ENCODE assay signal across 8 cellular contexts in the genomic region with DNA sequence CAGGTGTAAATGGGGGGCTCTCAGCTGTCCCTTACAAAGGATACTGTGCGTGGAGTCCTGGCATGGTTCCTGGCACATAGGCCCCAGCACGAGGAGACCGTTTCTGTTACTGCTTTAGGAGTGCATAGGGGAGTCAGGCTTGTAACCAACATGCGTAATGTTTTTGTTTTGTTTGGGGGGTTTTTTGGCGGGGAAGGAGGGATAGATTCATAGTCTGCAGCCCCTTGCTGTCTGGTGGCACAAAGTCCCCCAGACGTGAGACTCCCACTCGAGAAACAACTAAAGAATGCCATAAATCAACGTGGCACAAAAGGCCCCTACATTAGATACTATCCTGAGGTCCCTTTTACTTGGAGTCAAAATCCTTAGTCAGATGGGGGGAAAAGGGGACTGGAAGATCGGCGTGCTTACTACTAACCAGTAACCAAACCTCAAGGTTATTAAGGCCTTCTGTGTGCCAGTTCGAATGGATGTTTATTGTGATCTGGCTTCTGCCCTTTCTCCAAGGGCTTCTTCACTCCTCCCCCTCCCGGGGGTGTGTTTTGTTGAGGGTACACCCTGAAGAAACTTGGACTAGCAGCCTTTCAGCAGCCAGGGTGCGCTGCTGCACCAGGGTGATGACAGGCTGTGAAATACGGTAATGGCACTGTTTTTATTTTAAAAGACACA. TPM values are rescaled to one million over a fixed set of nuclear protein-coding genes. Genes with fewer than 3 reads are reported as not detected.
DNase-seq lines count a peak whose midpoint lies in the region; ATAC-seq, FAIRE-seq and TF ChIP-seq lines count a peak whose summit lies in the region.

No MANE protein-coding gene starts in this region.

- H3K9me3 ChIP-seq in SK-N-SH (no peaks in the 10 kb centered on the region), pancreas (no peaks in the 10 kb centered on the region), thyroid gland (no peaks in the 10 kb centered on the region)

- POLR2A ChIA-PET in SK-N-SH (lab: Yijun Ruan, JAX), result interaction anchor here (1.2 kb wide), 1 partner anchor 240 kb away, joined by 5 read pairs; no protein-coding TSS in a partner anchor

- peaks cover 5% of the 10 kb centered on the region; the same call in 1 of the 2 replicates for H4K20me1 ChIP-seq in SK-N-SH (ENCODE audit: insufficient read depth)

- H3K36me3 Mint-ChIP-seq in activated naive CD4-positive, alpha-beta T cell treated with anti-CD3 and anti-CD28 coated beads, Interleukin-2, amount 50 U/mL, for 72 hours, result peaks cover 40 to 57% of the 10 kb centered on the region in 2 donors

- intact Hi-C loops in Right ventricle myocardium inferior (cut with DNase I), result loop anchor here (1.0 to 5.0 kb wide), 4 partner anchors 55 to 530 kb away; a partner anchor contains a TSS
- intact Hi-C loops in pancreas (cut with DNase I), result loop anchor here in 1 of 3 donors (10.0 kb wide), 1 partner anchor 242 kb away; no protein-coding TSS in a partner anchor
- intact Hi-C loops in thyroid gland (cut with DNase I), result loop anchor here (10.0 kb wide), 1 partner anchor 242 kb away; no protein-coding TSS in a partner anchor

- peak; percentile 20 for FAIRE-seq in pancreas (lab: Jason Lieb, UNC)

- TF ChIP-seq CTCF in SK-N-SH (IDR thresholded peaks at IDR 0.05) (peak; percentile 94), pancreas (IDR thresholded peaks at IDR 0.05) (peak; percentile 32 to 68 (median 64)), thyroid gland (IDR thresholded peaks at IDR 0.05) (peak; percentile 57 to 94 (median 82))

- H3K79me2 ChIP-seq in SK-N-SH (ENCODE audit: insufficient read depth), result peaks cover 55% of the 10 kb centered on the region

- peak overlapping the region; percentile 65 to 85 for H3K27ac ChIP-seq in SK-N-SH (ENCODE audit: low read depth in 2 of 2, low read length in 1 of 2)
- H3K27ac ChIP-seq in pancreas, result peak overlapping the region; percentile 84 to 93 (median 88)
- H3K27ac ChIP-seq in thyroid gland, result peak overlapping the region; percentile 62 to 93 (median 91)

- TF ChIP-seq EP300 in SK-N-SH (IDR thresholded peaks at IDR 0.05; ENCODE audit: borderline replicate concordance in 1 of 2, low read depth in 1 of 2, low read length in 1 of 2), result no peak

- CTCF ChIA-PET in SK-N-SH (lab: Yijun Ruan, JAX), result interaction anchor here (0.6 to 16.0 kb wide), 14 partner anchors 23 to 645 kb away, joined by 3 to 503 read pairs (median 3); no protein-coding TSS in a partner anchor

- H3K4me3 ChIP-seq in SK-N-SH (ENCODE audit: low read depth in 2 of 2, low read length in 1 of 2), result peak overlapping the region; percentile 67 to 97
- peak overlapping the region; percentile 76 to 97 (median 92) for H3K4me3 ChIP-seq in pancreas
- peak overlapping the region; percentile 76 to 93 (median 87) for H3K4me3 ChIP-seq in thyroid gland (replicated peaks in 1 of 3)

- H3K9me2 ChIP-seq in SK-N-SH, result no peaks in the 10 kb centered on the region

- peak in 1 of 2 donors; percentile 53 for TF ChIP-seq POLR2A in thyroid gland (IDR thresholded peaks at IDR 0.05)

- DNase-seq in DMS79 treated with DMSO at 0.1 percent for 48 hours (lab: John Stamatoyannopoulos, UW), result peak; percentile 63
- DNase-seq in HCEC 1CT, result peak; percentile 85
- peak; percentile 56 for DNase-seq in NCI-H1048 (lab: John Stamatoyannopoulos, UW)
- peak; percentile 79 for DNase-seq in SK-N-SH
- peak; percentile 81 to 88 for DNase-seq in activated naive CD4-positive, alpha-beta T cell treated with anti-CD3 and anti-CD28 coated beads, Interleukin-2, amount 50 U/mL, for 72 hours (ENCODE audit: low spot score in 2 of 2)
- peak; percentile 92 for DNase-seq in Right ventricle myocardium inferior (ENCODE audit: missing footprints)
- DNase-seq in pancreas, result peak in 5 of 6 donors; percentile 67 to 82 (median 71)
- peak; percentile 89 to 92 for DNase-seq in thyroid gland

- H3K27ac Mint-ChIP-seq in activated naive CD4-positive, alpha-beta T cell treated with anti-CD3 and anti-CD28 coated beads, Interleukin-2, amount 50 U/mL, for 72 hours, result peak overlapping the region; percentile 95 to 99

- H3K4me2 ChIP-seq in SK-N-SH, result peak overlapping the region; percentile 94

- H3K36me3 ChIP-seq in SK-N-SH (replicated peaks in 1 of 2; ENCODE audit: control insufficient read depth in 1 of 2, insufficient read depth in 2 of 2, low read length in 1 of 2) (peaks cover 34 to 44% of the 10 kb centered on the region in 2 experiments), pancreas (peaks cover 0 to 34% (median 7%) of the 10 kb centered on the region in 3 donors), thyroid gland (peaks cover 22 to 25% of the 10 kb centered on the region in 2 donors)

- TF ChIP-seq RAD21 in SK-N-SH (IDR thresholded peaks at IDR 0.05; ENCODE audit: low read length), result peak; percentile 94

- peak overlapping the region; percentile 83 for H3K9ac ChIP-seq in SK-N-SH

- no peaks in the 10 kb centered on the region for H3K9me3 Mint-ChIP-seq in activated naive CD4-positive, alpha-beta T cell treated with anti-CD3 and anti-CD28 coated beads, Interleukin-2, amount 50 U/mL, for 72 hours

- under 1% methylated on average over 14 of the region's 14 CpGs for WGBS in SK-N-SH (ENCODE audit: low lambda C conversion rate)
- 0 to 1% methylated on average over 14 of the region's 14 CpGs for WGBS in pancreas, 2 donors
- 1 to 4% methylated on average over 14 of the region's 14 CpGs for WGBS in thyroid gland, 2 donors

- peak overlapping the region; percentile 52; the same call in 1 of the 2 replicates for H2AFZ ChIP-seq in SK-N-SH (ENCODE audit: low read depth)

- H3K27me3 ChIP-seq in SK-N-SH (ENCODE audit: insufficient read depth) (no peaks in the 10 kb centered on the region), pancreas (no peaks in the 10 kb centered on the region), thyroid gland (no peaks in the 10 kb centered on the region)

- H3K4me1 ChIP-seq in SK-N-SH (ENCODE audit: control insufficient read depth in 1 of 2, insufficient read depth in 2 of 2, low read depth in 1 of 2, low read length in 1 of 2) (peaks cover 31 to 41% of the 10 kb centered on the region in 2 experiments), pancreas (peaks cover 10 to 28% (median 17%) of the 10 kb centered on the region in 3 donors), thyroid gland (peaks cover 27 to 44% of the 10 kb centered on the region in 2 donors)

- H3F3A ChIP-seq in SK-N-SH (replicated peaks; ENCODE audit: insufficient read depth), result peaks cover 25% of the 10 kb centered on the region

- ATAC-seq in activated naive CD4-positive, alpha-beta T cell treated with anti-CD3 and anti-CD28 coated beads, Interleukin-2, amount 50 U/mL, for 72 hours, result peak; percentile 38 to 62
- ATAC-seq in Right ventricle myocardium inferior, result peak; percentile 61
- peak; percentile 18 to 48 (median 44) for ATAC-seq in pancreas

RNA-seq across cellular contexts. Expression of a gene that starts 0.9 kb away (rescaled TPM):
- polyA plus RNA-seq in SK-N-SH (2012; rRNA removed) (165 and 166 TPM in 2 replicates), pancreas (100 to 1,000 TPM in 1 of 2 donors, 10 to 100 TPM in 1; 51.8 to 126 TPM)
- polyA plus RNA-seq in SK-N-SH (2012; cell fraction: cytosol; rRNA removed), result 165 and 208 TPM in 2 replicates
- 180 and 206 TPM in 2 replicates for polyA plus RNA-seq in SK-N-SH (2012; cell fraction: nucleus; rRNA removed)
- total RNA-seq in activated naive CD4-positive, alpha-beta T cell treated with anti-CD3 and anti-CD28 coated beads, Interleukin-2, amount 50 U/mL, for 72 hours, result 100 to 1,000 TPM in 1 of 2 donors, 10 to 100 TPM in 1; 53.6 to 158 TPM
- total RNA-seq in Right ventricle myocardium inferior (444 TPM), pancreas (10 to 100 TPM; 34.1 to 66.7 (median 41.4) TPM), thyroid gland (100 to 1,000 TPM; 229 to 512 (median 248) TPM)

RNA-seq across cellular contexts. Expression of a gene that starts 2.3 kb away (rescaled TPM):
- polyA plus RNA-seq in SK-N-SH (2012; rRNA removed) (23.4 and 28.9 TPM in 2 replicates), pancreas (10 to 100 TPM; 14.9 to 21.7 TPM)
- polyA plus RNA-seq in SK-N-SH (2012; cell fraction: cytosol; rRNA removed), result 25.3 and 27.8 TPM in 2 replicates
- 61.7 and 64.4 TPM in 2 replicates for polyA plus RNA-seq in SK-N-SH (2012; cell fraction: nucleus; rRNA removed)
- total RNA-seq in activated naive CD4-positive, alpha-beta T cell treated with anti-CD3 and anti-CD28 coated beads, Interleukin-2, amount 50 U/mL, for 72 hours, result 100 to 1,000 TPM in 1 of 2 donors, 10 to 100 TPM in 1; 89.0 to 105 TPM
- total RNA-seq in Right ventricle myocardium inferior (21.7 TPM), pancreas (10 to 100 TPM; 13.9 to 23.4 (median 16.7) TPM), thyroid gland (100 to 1,000 TPM in 1 of 4 donors, 10 to 100 TPM in 3; 64.2 to 117 (median 80.0) TPM)

RNA-seq across cellular contexts. Expression of a gene that starts 34.6 kb away (rescaled TPM):
- polyA plus RNA-seq in SK-N-SH (2012; rRNA removed), result 25.7 and 28.2 TPM in 2 replicates
- 19.1 and 26.9 TPM in 2 replicates for polyA plus RNA-seq in SK-N-SH (2012; cell fraction: cytosol; rRNA removed)
- polyA plus RNA-seq in SK-N-SH (2012; cell fraction: nucleus; rRNA removed), result 9.4 and 11.8 TPM in 2 replicates
- total RNA-seq in activated naive CD4-positive, alpha-beta T cell treated with anti-CD3 and anti-CD28 coated beads, Interleukin-2, amount 50 U/mL, for 72 hours, result under 1 TPM in 1 of 2 donors, not detected in 1; 0.09 TPM
- total RNA-seq in Right ventricle myocardium inferior, result 1.3 TPM
- 10 to 100 TPM in 1 of 6 donors, 1 to 10 TPM in 5; 1.0 to 18.8 (median 2.5) TPM for total RNA-seq in pancreas
- polyA plus RNA-seq in pancreas, result 1 to 10 TPM; 2.0 to 2.2 TPM
- 10 to 100 TPM in 3 of 4 donors, 1 to 10 TPM in 1; 6.9 to 21.6 (median 15.3) TPM for total RNA-seq in thyroid gland

RNA-seq across cellular contexts. Expression of a gene that starts 48.2 kb away (rescaled TPM):
- polyA plus RNA-seq in SK-N-SH (2012; rRNA removed), result 1.0 and 1.2 TPM in 2 replicates
- polyA plus RNA-seq in SK-N-SH (2012; cell fraction: cytosol; rRNA removed), result 1.2 and 1.4 TPM in 2 replicates
- polyA plus RNA-seq in SK-N-SH (2012; cell fraction: nucleus; rRNA removed), result 1.3 and 1.8 TPM in 2 replicates
- total RNA-seq in activated naive CD4-positive, alpha-beta T cell treated with anti-CD3 and anti-CD28 coated beads, Interleukin-2, amount 50 U/mL, for 72 hours, result 1 to 10 TPM; 2.3 to 8.4 TPM
- 2.9 TPM for total RNA-seq in Right ventricle myocardium inferior
- 10 to 100 TPM in 5 of 6 donors, 1 to 10 TPM in 1; 8.8 to 16.9 (median 11.1) TPM for total RNA-seq in pancreas
- 1 to 10 TPM; 7.5 to 7.8 TPM for polyA plus RNA-seq in pancreas
- total RNA-seq in thyroid gland, result 10 to 100 TPM in 3 of 4 donors, 1 to 10 TPM in 1; 7.0 to 16.7 (median 10.5) TPM

Comparison
In these comparisons a context has a peak if more than half of its experiments do, and no peak if none do; other contexts are left out.
1. Peak in every context shown above with its lines: DNase-seq, ATAC-seq, H3K4me3 ChIP-seq and H3K27ac ChIP-seq.